11 cellular contexts compared by ENCODE assay signal in genomic region chr7:24786941-24787340, GRCh38. TPM values are rescaled to one million over a fixed set of nuclear protein-coding genes. Genes with fewer than 3 reads are reported as not detected.
DNase-seq lines count a peak whose midpoint lies in the region; ATAC-seq, FAIRE-seq and TF ChIP-seq lines count a peak whose summit lies in the region.
"Had no signal": no experiment of that assay in that cellular context is flagged by ENCODE, and none has a peak within 500 bp of the region (broad histone marks: within the 10 kb centered on the region; RNA-seq: fewer than 3 reads in every experiment).

No MANE protein-coding gene starts in this region.

- no peak overlapping the region for H3K4me3 ChIP-seq in Panc1 (ENCODE audit: low read depth in 2 of 2, low read length in 2 of 2)
- no peak overlapping the region for H3K4me3 ChIP-seq in endothelial cell of umbilical vein (replicated peaks in 1 of 3; ENCODE audit: insufficient read depth in 1 of 3, low read depth in 1 of 3, low read length in 3 of 3)

- H3K79me2 ChIP-seq in endothelial cell of umbilical vein (ENCODE audit: control insufficient read depth, insufficient read depth, low read length), result no peaks in the 10 kb centered on the region

- no peaks in the 10 kb centered on the region for H3K4me1 ChIP-seq in Panc1 (ENCODE audit: control insufficient read depth, insufficient read depth, low read length)
- H3K4me1 ChIP-seq in endothelial cell of umbilical vein (ENCODE audit: control insufficient read depth, extremely low read depth, insufficient read depth, low read length), result peaks cover 7% of the 10 kb centered on the region

- no peak overlapping the region for H3K4me2 ChIP-seq in endothelial cell of umbilical vein (ENCODE audit: insufficient read depth, low read length)

- H3K9me3 Mint-ChIP-seq in activated naive CD4-positive, alpha-beta T cell treated with anti-CD3 and anti-CD28 coated beads for 36 hours, result peaks cover 11% of the 10 kb centered on the region
- H3K9me3 Mint-ChIP-seq in stimulated activated naive B cell treated with anti-CD40 and anti-IgM and Interleukin-4, amounts not matched to agents 10 μg/mL and 1 μg/mL and 100 μg/mL, for 72 hours, result peaks cover 12 to 14% of the 10 kb centered on the region in 2 donors
- H3K9me3 Mint-ChIP-seq in immature natural killer cell, result no peaks in the 10 kb centered on the region

- no peak overlapping the region for H3K4me3 Mint-ChIP-seq in activated naive CD4-positive, alpha-beta T cell treated with anti-CD3 and anti-CD28 coated beads for 36 hours
- H3K4me3 Mint-ChIP-seq in stimulated activated naive B cell treated with anti-CD40 and anti-IgM and Interleukin-4, amounts not matched to agents 10 μg/mL and 1 μg/mL and 100 μg/mL, for 72 hours, result no peak overlapping the region
- H3K4me3 Mint-ChIP-seq in immature natural killer cell, result no peak overlapping the region
- H3K4me3 Mint-ChIP-seq: T-cell had no signal

- ATAC-seq in Panc1 (peak; percentile 68; the same call in 1 of the 2 replicates), HG03342 (IDR thresholded peaks at IDR 0.05; ENCODE audit: unreplicated experiment) (no peak)
- peak; percentile 58 to 90 for ATAC-seq in stimulated activated naive B cell treated with anti-CD40 and anti-IgM and Interleukin-4, amounts not matched to agents 10 μg/mL and 1 μg/mL and 100 μg/mL, for 72 hours (replicated peaks)
- ATAC-seq: T-cell had no signal

- CTCF ChIA-PET in activated naive CD4-positive, alpha-beta T cell treated with anti-CD3 and anti-CD28 coated beads for 36 hours (lab: Charles Lee), result no interaction called here
- CTCF ChIA-PET in Panc1 (lab: Charles Lee), result no interaction called here
- CTCF ChIA-PET in endothelial cell of umbilical vein (lab: Charles Lee), result interaction anchor here (1.0 kb wide), 2 partner anchors 25 to 311 kb away, joined by 3 to 4 read pairs; no protein-coding TSS in a partner anchor

- H3K36me3 ChIP-seq in Panc1 (ENCODE audit: control insufficient read depth, insufficient read depth, low read length), result no peaks in the 10 kb centered on the region
- no peaks in the 10 kb centered on the region for H3K36me3 ChIP-seq in endothelial cell of umbilical vein (ENCODE audit: control insufficient read depth in 2 of 2, extremely low read depth in 1 of 2, insufficient read depth in 2 of 2, low read length in 2 of 2)

- FAIRE-seq in endothelial cell of umbilical vein (lab: Jason Lieb, UNC), result peak; percentile 95
- FAIRE-seq: G401.6 had no signal

- peaks cover 3% of the 10 kb centered on the region for H3K36me3 Mint-ChIP-seq in activated naive CD4-positive, alpha-beta T cell treated with anti-CD3 and anti-CD28 coated beads for 36 hours (ENCODE audit: low read depth)
- peaks cover 34 to 36% of the 10 kb centered on the region in 2 donors for H3K36me3 Mint-ChIP-seq in stimulated activated naive B cell treated with anti-CD40 and anti-IgM and Interleukin-4, amounts not matched to agents 10 μg/mL and 1 μg/mL and 100 μg/mL, for 72 hours
- peaks cover 7 to 15% (median 8%) of the 10 kb centered on the region in 3 donors for H3K36me3 Mint-ChIP-seq in immature natural killer cell

- POLR2A ChIA-PET in Panc1 (lab: Charles Lee) (no interaction called here), endothelial cell of umbilical vein (lab: Charles Lee) (no interaction called here)

- H2AFZ ChIP-seq in endothelial cell of umbilical vein (ENCODE audit: low read depth, low read length), result peak overlapping the region; percentile 35

- in situ Hi-C loops in Panc1 (cut with HindIII; ENCODE audit: low pct_unique_long_range_greater_than_20kb, low sequenced_read_pairs), result no loop called here

- TF ChIP-seq CTCF in Panc1 (IDR thresholded peaks at IDR 0.05), result no peak
- TF ChIP-seq CTCF in endothelial cell of umbilical vein (IDR thresholded peaks at IDR 0.05; ENCODE audit: extremely low read depth in 1 of 2, insufficient read depth in 1 of 2, low read depth in 1 of 2, low read length in 2 of 2), result no peak

- no peaks in the 10 kb centered on the region for H3K9me1 ChIP-seq in endothelial cell of umbilical vein (replicated peaks; ENCODE audit: control insufficient read depth, extremely low read depth, insufficient read depth, low read length)

- BruUV-seq in Panc1 (replicated peaks; lab: Mats Ljungman, UMichigan) (no TSS peak), endothelial cell of umbilical vein (replicated peaks; lab: Mats Ljungman, UMichigan) (no TSS peak)

- peak; percentile 24 for DNase-seq in activated naive CD4-positive, alpha-beta T cell treated with anti-CD3 and anti-CD28 coated beads for 36 hours
- no peak for DNase-seq in activated naive CD4-positive, alpha-beta T cell treated with Interleukin-2 at 50 U/mL for 16 hours
- peak; percentile 73 for DNase-seq in Panc1 (ENCODE audit: low read depth, low spot score)
- DNase-seq in endothelial cell of umbilical vein (ENCODE audit: low read depth, low spot score), result peak; percentile 72
- DNase-seq in stimulated activated naive B cell treated with anti-CD40 and anti-IgM and Interleukin-4, amounts not matched to agents 10 μg/mL and 1 μg/mL and 100 μg/mL, for 72 hours, result peak; percentile 8
- DNase-seq in activated CD4-positive, CD25-positive, alpha-beta regulatory T cell (lab: John Stamatoyannopoulos, UW), result no peak
- no peak for DNase-seq in immature natural killer cell
- DNase-seq: left cardiac atrium had no signal

- intact Hi-C loops in activated naive CD4-positive, alpha-beta T cell treated with anti-CD3 and anti-CD28 coated beads for 36 hours (cut with micrococcal nuclease), result no loop called here
- intact Hi-C loops in Panc1 (cut with micrococcal nuclease; ENCODE audit: unreplicated experiment) (no loop called here), endothelial cell of umbilical vein (cut with micrococcal nuclease) (loop anchor here (2.0 kb wide), 1 partner anchor 30 kb away; the partner anchor contains the start of gene GSDME)

- no peak overlapping the region for H3K27ac ChIP-seq in Panc1 (ENCODE audit: low read length)
- peak overlapping the region; percentile 84 for H3K27ac ChIP-seq in endothelial cell of umbilical vein (ENCODE audit: insufficient read depth, low read depth, low read length)

- dilution Hi-C loops in endothelial cell of umbilical vein (cut with MboI; ENCODE audit: extremely low pct_ligation_motif_present, low sequenced_read_pairs), result no loop called here

- no peaks in the 10 kb centered on the region for H3K27me3 Mint-ChIP-seq in activated naive CD4-positive, alpha-beta T cell treated with anti-CD3 and anti-CD28 coated beads for 36 hours (ENCODE audit: low read depth)
- no peaks in the 10 kb centered on the region for H3K27me3 Mint-ChIP-seq in stimulated activated naive B cell treated with anti-CD40 and anti-IgM and Interleukin-4, amounts not matched to agents 10 μg/mL and 1 μg/mL and 100 μg/mL, for 72 hours
- H3K27me3 Mint-ChIP-seq in immature natural killer cell (ENCODE audit: low read depth in 3 of 3), result peaks cover 0 to 4% (median 0%) of the 10 kb centered on the region in 3 donors
- H3K27me3 Mint-ChIP-seq: T-cell had no signal

- no peaks in the 10 kb centered on the region for H4K20me1 ChIP-seq in endothelial cell of umbilical vein (replicated peaks; ENCODE audit: control insufficient read depth, extremely low read depth, insufficient read depth, low read length)

- no peaks in the 10 kb centered on the region for H3K27me3 ChIP-seq in Panc1 (ENCODE audit: control insufficient read depth, insufficient read depth, low read length)
- no peaks in the 10 kb centered on the region for H3K27me3 ChIP-seq in endothelial cell of umbilical vein (ENCODE audit: control insufficient read depth in 2 of 2, insufficient read depth in 2 of 2, low read length in 2 of 2)

- no peak overlapping the region for H3K27ac Mint-ChIP-seq in activated naive CD4-positive, alpha-beta T cell treated with anti-CD3 and anti-CD28 coated beads for 36 hours
- H3K27ac Mint-ChIP-seq in stimulated activated naive B cell treated with anti-CD40 and anti-IgM and Interleukin-4, amounts not matched to agents 10 μg/mL and 1 μg/mL and 100 μg/mL, for 72 hours, result peak overlapping the region; percentile 25
- no peak overlapping the region for H3K27ac Mint-ChIP-seq in immature natural killer cell
- H3K27ac Mint-ChIP-seq: T-cell had no signal

- no peak overlapping the region for H3K9ac ChIP-seq in endothelial cell of umbilical vein (replicated peaks; ENCODE audit: extremely low read depth, insufficient read depth, low read length)

- no peak for TF ChIP-seq POLR2A in endothelial cell of umbilical vein (IDR thresholded peaks at IDR 0.05; ENCODE audit: low read depth, low read length)

- no peaks in the 10 kb centered on the region for H3K9me3 ChIP-seq in Panc1 (ENCODE audit: control insufficient read depth, insufficient read depth, low read depth, low read length)
- no peaks in the 10 kb centered on the region for H3K9me3 ChIP-seq in endothelial cell of umbilical vein (replicated peaks; ENCODE audit: control insufficient read depth, insufficient read depth, low read length)

- no peaks in the 10 kb centered on the region for H3K4me1 Mint-ChIP-seq in activated naive CD4-positive, alpha-beta T cell treated with anti-CD3 and anti-CD28 coated beads for 36 hours (ENCODE audit: low read depth)
- peaks cover 7 to 12% of the 10 kb centered on the region in 2 donors for H3K4me1 Mint-ChIP-seq in stimulated activated naive B cell treated with anti-CD40 and anti-IgM and Interleukin-4, amounts not matched to agents 10 μg/mL and 1 μg/mL and 100 μg/mL, for 72 hours
- no peaks in the 10 kb centered on the region for H3K4me1 Mint-ChIP-seq in immature natural killer cell
- H3K4me1 Mint-ChIP-seq: T-cell had no signal

TF ChIP-seq in endothelial cell of umbilical vein, 7 proteins besides CTCF, POLR2A, EP300 and RAD21 (continues in another document):
- TF ChIP-seq MAX (IDR thresholded peaks at IDR 0.05; ENCODE audit: insufficient read depth, insufficient read length) (peak; percentile 45), JUN (IDR thresholded peaks at IDR 0.05; ENCODE audit: borderline replicate concordance, insufficient read depth, insufficient read length, low read depth) (peak; percentile 77), POLR2AphosphoS5 (IDR thresholded peaks at IDR 0.05; ENCODE audit: insufficient read depth, low read depth, low read length) (peak; percentile 45)

RNA-seq across cellular contexts. Expression of gene GSDME, which starts 29.7 kb away (rescaled TPM):
- total RNA-seq in activated naive CD4-positive, alpha-beta T cell treated with anti-CD3 and anti-CD28 coated beads for 36 hours, result 1 to 10 TPM; 6.8 to 6.9 TPM
- total RNA-seq in Panc1 (2021; ENCODE audit: unreplicated experiment) (4.5 TPM), endothelial cell of umbilical vein (21.3 and 23.4 TPM in 2 replicates)
- polyA plus RNA-seq in Panc1 (2012; ENCODE audit: insufficient read length), result 6.3 TPM
- polyA plus RNA-seq in endothelial cell of umbilical vein (18.0 and 21.1 TPM in 2 replicates), immature natural killer cell (under 1 TPM in 1 of 3 donors, not detected in 2; 0.10 TPM)
- polyA plus RNA-seq in endothelial cell of umbilical vein (2011; cell fraction: cytosol; rRNA removed), result 21.2 and 22.6 TPM in 2 replicates
- polyA plus RNA-seq in endothelial cell of umbilical vein (2011; cell fraction: nucleus; rRNA removed), result 35.9 and 37.7 TPM in 2 replicates
- 31.1 and 36.7 TPM in 2 replicates for polyA plus RNA-seq in endothelial cell of umbilical vein (2012)
- polyA minus RNA-seq in endothelial cell of umbilical vein, result 31.2 and 45.3 TPM in 2 replicates
- 14.7 TPM for polyA minus RNA-seq in endothelial cell of umbilical vein (2011; cell fraction: cytosol; rRNA and poly(A)+ RNA removed)
- polyA minus RNA-seq in endothelial cell of umbilical vein (2011; cell fraction: nucleus; rRNA and poly(A)+ RNA removed), result 18.1 and 27.4 TPM in 2 replicates

Comparison
In these comparisons a context has a peak if more than half of its experiments do, and no peak if none do; other contexts are left out.
1. DNase-seq: peak in activated naive CD4-positive, alpha-beta T cell treated with anti-CD3 and anti-CD28 coated beads for 36 hours (single experiment), Panc1 (single experiment), endothelial cell of umbilical vein (single experiment) and stimulated activated naive B cell treated with anti-CD40 and anti-IgM and Interleukin-4, amounts not matched to agents 10 μg/mL and 1 μg/mL and 100 μg/mL, for 72 hours (single experiment); none in activated naive CD4-positive, alpha-beta T cell treated with Interleukin-2 at 50 U/mL for 16 hours (single experiment), activated CD4-positive, CD25-positive, alpha-beta regulatory T cell (0 of 4) and immature natural killer cell (0 of 3).